8 cellular contexts compared by ENCODE assay signal in genomic region chr13:41310963-41311606, GRCh38. TPM values are rescaled to one million over a fixed set of nuclear protein-coding genes. Genes with fewer than 3 reads are reported as not detected.
A peak's percentile ranks its signal among the peaks of the same experiment; 100 is the strongest.
DNase-seq lines count a peak whose midpoint lies in the region; ATAC-seq and TF ChIP-seq lines count a peak whose summit lies in the region.

Gene NAA16, plus strand, starts transcription at chr13:41311267. Its CDS starts 262 bp downstream, at chr13:41311529.

- POLR2A ChIA-PET in GM10248 (lab: Yijun Ruan, JAX) = no interaction called here

- peak within 1 kb of the TSS; percentile 88 for H3K27ac ChIP-seq in temporal lobe (ENCODE audit: low read depth, low read length)

- ATAC-seq in HG02571 (IDR thresholded peaks at IDR 0.05; ENCODE audit: unreplicated experiment) (peak; percentile 62), SK-N-SH treated with all-trans-retinoic acid at 6 μM for 48 hours (peak; percentile 89), omental fat pad (ENCODE audit: low FRiP score) (peak; percentile 84)

- H3K36me3 Mint-ChIP-seq in activated naive CD4-positive, alpha-beta T cell treated with anti-CD3 and anti-CD28 coated beads, Interleukin-2, amount 50 U/mL, for 24 hours = no peaks in the 10 kb centered on the region

- H3K27me3 Mint-ChIP-seq in activated naive CD4-positive, alpha-beta T cell treated with anti-CD3 and anti-CD28 coated beads, Interleukin-2, amount 50 U/mL, for 24 hours = no peaks in the 10 kb centered on the region

- peak within 1 kb of the TSS; percentile 95 for H3K27ac Mint-ChIP-seq in activated naive CD4-positive, alpha-beta T cell treated with anti-CD3 and anti-CD28 coated beads, Interleukin-2, amount 50 U/mL, for 24 hours

- CTCF ChIA-PET in GM10248 (lab: Yijun Ruan, JAX) = no interaction called here

- peak within 1 kb of the TSS; percentile 96 for H3K4me3 Mint-ChIP-seq in activated naive CD4-positive, alpha-beta T cell treated with anti-CD3 and anti-CD28 coated beads, Interleukin-2, amount 50 U/mL, for 24 hours

- no peaks in the 10 kb centered on the region for H3K9me3 Mint-ChIP-seq in activated naive CD4-positive, alpha-beta T cell treated with anti-CD3 and anti-CD28 coated beads, Interleukin-2, amount 50 U/mL, for 24 hours

- peaks cover 57% of the 10 kb centered on the region for H3K4me1 Mint-ChIP-seq in activated naive CD4-positive, alpha-beta T cell treated with anti-CD3 and anti-CD28 coated beads, Interleukin-2, amount 50 U/mL, for 24 hours

- TF ChIP-seq CTCF in GM10248 (IDR thresholded peaks at IDR 0.05; ENCODE audit: control extremely low read depth, extremely low read depth, low read depth, missing control alignments) (no peak), omental fat pad (IDR thresholded peaks at IDR 0.05) (no peak)

- peak; percentile 97 for DNase-seq in GM10248 (ENCODE audit: extremely low spot score)
- peak; percentile 0 for DNase-seq in NCI-H1048 (lab: John Stamatoyannopoulos, UW)
- DNase-seq in glomerular visceral epithelial cell (ENCODE audit: extremely low spot score) = peak; percentile 93
- peak; percentile 78 for DNase-seq in omental fat pad (ENCODE audit: low spot score)

TF ChIP-seq in SK-N-SH treated with all-trans-retinoic acid at 6 μM for 48 hours, 23 proteins besides CTCF, POLR2A, EP300 and RAD21:
- TF ChIP-seq OSR1 (CRISPR knock-in tag; IDR thresholded peaks at IDR 0.05) = no peak
- no peak for TF ChIP-seq PPARA (CRISPR knock-in tag; IDR thresholded peaks at IDR 0.05; ENCODE audit: borderline replicate concordance)
- no peak for TF ChIP-seq ESRRG (CRISPR knock-in tag; IDR thresholded peaks at IDR 0.05)
- TF ChIP-seq POU6F1 (CRISPR knock-in tag; IDR thresholded peaks at IDR 0.05; ENCODE audit: borderline replicate concordance, low read depth) = no peak
- TF ChIP-seq TSHZ2 (CRISPR knock-in tag; IDR thresholded peaks at IDR 0.05) = no peak
- no peak for TF ChIP-seq ZNF70 (CRISPR knock-in tag; IDR thresholded peaks at IDR 0.05)
- TF ChIP-seq SNAI2 (CRISPR knock-in tag; IDR thresholded peaks at IDR 0.05) = no peak
- no peak for TF ChIP-seq ZNF565 (CRISPR knock-in tag; conservative IDR thresholded peaks at IDR 0.05; ENCODE audit: low read depth)
- TF ChIP-seq GLIS3 (CRISPR knock-in tag; IDR thresholded peaks at IDR 0.05) = no peak
- TF ChIP-seq ZNF8 (CRISPR knock-in tag; IDR thresholded peaks at IDR 0.05) = no peak
- TF ChIP-seq RARB (CRISPR knock-in tag; IDR thresholded peaks at IDR 0.05) = no peak
- no peak for TF ChIP-seq TOX (CRISPR knock-in tag; IDR thresholded peaks at IDR 0.05; ENCODE audit: borderline replicate concordance)
- no peak for TF ChIP-seq ISL1 (CRISPR knock-in tag; IDR thresholded peaks at IDR 0.05)
- TF ChIP-seq, protein P1, sequence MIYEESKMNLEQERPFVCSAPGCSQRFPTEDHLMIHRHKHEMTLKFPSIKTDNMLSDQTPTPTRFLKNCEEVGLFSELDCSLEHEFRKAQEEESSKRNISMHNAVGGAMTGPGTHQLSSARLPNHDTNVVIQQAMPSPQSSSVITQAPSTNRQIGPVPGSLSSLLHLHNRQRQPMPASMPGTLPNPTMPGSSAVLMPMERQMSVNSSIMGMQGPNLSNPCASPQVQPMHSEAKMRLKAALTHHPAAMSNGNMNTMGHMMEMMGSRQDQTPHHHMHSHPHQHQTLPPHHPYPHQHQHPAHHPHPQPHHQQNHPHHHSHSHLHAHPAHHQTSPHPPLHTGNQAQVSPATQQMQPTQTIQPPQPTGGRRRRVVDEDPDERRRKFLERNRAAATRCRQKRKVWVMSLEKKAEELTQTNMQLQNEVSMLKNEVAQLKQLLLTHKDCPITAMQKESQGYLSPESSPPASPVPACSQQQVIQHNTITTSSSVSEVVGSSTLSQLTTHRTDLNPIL (CRISPR knock-in tag; IDR thresholded peaks at IDR 0.05; ENCODE audit: low read depth) = no peak
- TF ChIP-seq, protein P2, sequence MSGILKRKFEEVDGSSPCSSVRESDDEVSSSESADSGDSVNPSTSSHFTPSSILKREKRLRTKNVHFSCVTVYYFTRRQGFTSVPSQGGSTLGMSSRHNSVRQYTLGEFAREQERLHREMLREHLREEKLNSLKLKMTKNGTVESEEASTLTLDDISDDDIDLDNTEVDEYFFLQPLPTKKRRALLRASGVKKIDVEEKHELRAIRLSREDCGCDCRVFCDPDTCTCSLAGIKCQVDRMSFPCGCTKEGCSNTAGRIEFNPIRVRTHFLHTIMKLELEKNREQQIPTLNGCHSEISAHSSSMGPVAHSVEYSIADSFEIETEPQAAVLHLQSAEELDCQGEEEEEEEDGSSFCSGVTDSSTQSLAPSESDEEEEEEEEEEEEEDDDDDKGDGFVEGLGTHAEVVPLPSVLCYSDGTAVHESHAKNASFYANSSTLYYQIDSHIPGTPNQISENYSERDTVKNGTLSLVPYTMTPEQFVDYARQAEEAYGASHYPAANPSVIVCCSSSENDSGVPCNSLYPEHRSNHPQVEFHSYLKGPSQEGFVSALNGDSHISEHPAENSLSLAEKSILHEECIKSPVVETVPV (CRISPR knock-in tag; IDR thresholded peaks at IDR 0.05) = no peak
- TF ChIP-seq, protein P3, sequence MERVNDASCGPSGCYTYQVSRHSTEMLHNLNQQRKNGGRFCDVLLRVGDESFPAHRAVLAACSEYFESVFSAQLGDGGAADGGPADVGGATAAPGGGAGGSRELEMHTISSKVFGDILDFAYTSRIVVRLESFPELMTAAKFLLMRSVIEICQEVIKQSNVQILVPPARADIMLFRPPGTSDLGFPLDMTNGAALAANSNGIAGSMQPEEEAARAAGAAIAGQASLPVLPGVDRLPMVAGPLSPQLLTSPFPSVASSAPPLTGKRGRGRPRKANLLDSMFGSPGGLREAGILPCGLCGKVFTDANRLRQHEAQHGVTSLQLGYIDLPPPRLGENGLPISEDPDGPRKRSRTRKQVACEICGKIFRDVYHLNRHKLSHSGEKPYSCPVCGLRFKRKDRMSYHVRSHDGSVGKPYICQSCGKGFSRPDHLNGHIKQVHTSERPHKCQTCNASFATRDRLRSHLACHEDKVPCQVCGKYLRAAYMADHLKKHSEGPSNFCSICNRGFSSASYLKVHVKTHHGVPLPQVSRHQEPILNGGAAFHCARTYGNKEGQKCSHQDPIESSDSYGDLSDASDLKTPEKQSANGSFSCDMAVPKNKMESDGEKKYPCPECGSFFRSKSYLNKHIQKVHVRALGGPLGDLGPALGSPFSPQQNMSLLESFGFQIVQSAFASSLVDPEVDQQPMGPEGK (CRISPR knock-in tag; IDR thresholded peaks at IDR 0.05; ENCODE audit: borderline replicate concordance) = no peak
- TF ChIP-seq BACH2 (CRISPR knock-in tag; IDR thresholded peaks at IDR 0.05; ENCODE audit: borderline replicate concordance) = no peak
- TF ChIP-seq ZFP30 (CRISPR knock-in tag; IDR thresholded peaks at IDR 0.05) = no peak
- TF ChIP-seq TCF4 (CRISPR knock-in tag; IDR thresholded peaks at IDR 0.05; ENCODE audit: borderline replicate concordance) = no peak
- no peak for TF ChIP-seq ZC3H10 (CRISPR knock-in tag; IDR thresholded peaks at IDR 0.05)

RNA-seq across cellular contexts. Expression of gene NAA16, which starts in this region (rescaled TPM):
- total RNA-seq in omental fat pad (10 to 100 TPM in 3 of 4 donors, 1 to 10 TPM in 1; 8.9 to 20.7 (median 14.2) TPM), temporal lobe (35.7 TPM)

Comparison
In these comparisons a context has a peak if more than half of its experiments do, and no peak if none do; other contexts are left out.
1. Peak in every context shown above with its lines: DNase-seq, ATAC-seq and H3K27ac ChIP-seq.
2. DNase-seq: peak in every context shown above with its lines; median percentile 97 in GM10248; 93 in glomerular visceral epithelial cell; 78 in omental fat pad; 0 in NCI-H1048.